ENCODE assay signal across 3 cellular contexts in genomic region chr13:46075811-46076210, GRCh38.
TF ChIP-seq lines count a peak whose summit lies in the region.

No MANE protein-coding gene starts in this region.

TF ChIP-seq in liver, 16 proteins besides CTCF, POLR2A, EP300 and RAD21:
- peak; percentile 48 for TF ChIP-seq ZBTB33 (IDR thresholded peaks at IDR 0.05)
- TF ChIP-seq HNF4G (IDR thresholded peaks at IDR 0.05): peak; percentile 73
- TF ChIP-seq MAX (IDR thresholded peaks at IDR 0.05): peak; percentile 74
- peak; percentile 85 to 87 for TF ChIP-seq RXRA (IDR thresholded peaks at IDR 0.05)
- peak in 1 of 2 donors; percentile 22 for TF ChIP-seq GABPA (IDR thresholded peaks at IDR 0.05 in 1 of 2, conservative IDR thresholded peaks at IDR 0.05 in 1 of 2)
- TF ChIP-seq SP1 (IDR thresholded peaks at IDR 0.05): peak; percentile 89
- TF ChIP-seq FOXA2 (IDR thresholded peaks at IDR 0.05): peak; percentile 67
- TF ChIP-seq HNF4A (conservative IDR thresholded peaks at IDR 0.05): peak; percentile 89 to 90
- peak; percentile 39 to 79 for TF ChIP-seq JUND (IDR thresholded peaks at IDR 0.05)
- peak; percentile 82 for TF ChIP-seq REST (IDR thresholded peaks at IDR 0.05)
- TF ChIP-seq FOXA1 (IDR thresholded peaks at IDR 0.05): peak; percentile 32
- TF ChIP-seq EGR1 (IDR thresholded peaks at IDR 0.05; ENCODE audit: low read depth in 2 of 2): no peak
- TF ChIP-seq NR2F2 (IDR thresholded peaks at IDR 0.05): peak; percentile 76
- peak; percentile 62 for TF ChIP-seq ATF3 (IDR thresholded peaks at IDR 0.05)
- peak; percentile 76 for TF ChIP-seq YY1 (IDR thresholded peaks at IDR 0.05)
- peak; percentile 44 for TF ChIP-seq TAF1 (conservative IDR thresholded peaks at IDR 0.05)
TF ChIP-seq in liver: peak in this region for 15.

TF ChIP-seq in HepG2, 621 proteins besides CTCF, POLR2A, EP300 and RAD21:
- TF ChIP-seq ZNF615 (CRISPR knock-in tag; IDR thresholded peaks at IDR 0.05; ENCODE audit: borderline replicate concordance): no peak
- TF ChIP-seq GTF3A (CRISPR knock-in tag; conservative IDR thresholded peaks at IDR 0.05): no peak
- no peak for TF ChIP-seq SP1 (IDR thresholded peaks at IDR 0.05)
- TF ChIP-seq SP1 (CRISPR knock-in tag; IDR thresholded peaks at IDR 0.05): no peak
- TF ChIP-seq MEIS1 (CRISPR knock-in tag; IDR thresholded peaks at IDR 0.05; ENCODE audit: borderline replicate concordance): no peak
- no peak for TF ChIP-seq ELF4 (CRISPR knock-in tag; IDR thresholded peaks at IDR 0.05; ENCODE audit: borderline replicate concordance)
- TF ChIP-seq MLX (CRISPR knock-in tag; IDR thresholded peaks at IDR 0.05): no peak
- TF ChIP-seq PAWR (CRISPR knock-in tag; IDR thresholded peaks at IDR 0.05; ENCODE audit: borderline replicate concordance): no peak
- no peak for TF ChIP-seq GPN1 (CRISPR knock-in tag; IDR thresholded peaks at IDR 0.05; ENCODE audit: borderline replicate concordance)
- no peak for TF ChIP-seq PHF8 (CRISPR knock-in tag; IDR thresholded peaks at IDR 0.05)
- TF ChIP-seq ZFP62 (CRISPR knock-in tag; IDR thresholded peaks at IDR 0.05): no peak
- no peak for TF ChIP-seq MED1 (CRISPR knock-in tag; IDR thresholded peaks at IDR 0.05)
- TF ChIP-seq HNF4A (CRISPR knock-in tag; IDR thresholded peaks at IDR 0.05): no peak
- TF ChIP-seq ZNF770 (CRISPR knock-in tag; IDR thresholded peaks at IDR 0.05): no peak
- TF ChIP-seq LRRFIP1 (CRISPR knock-in tag; conservative IDR thresholded peaks at IDR 0.05): no peak
- TF ChIP-seq ZNF7 (CRISPR knock-in tag; IDR thresholded peaks at IDR 0.05): no peak
- no peak for TF ChIP-seq U2AF1 (optimal IDR thresholded peaks at IDR 0.05; ENCODE audit: low read depth, low read length)
- TF ChIP-seq ZNF282 (IDR thresholded peaks at IDR 0.05; ENCODE audit: partially characterized antibody): no peak

TF ChIP-seq in GM12891, 5 proteins besides CTCF, POLR2A, EP300 and RAD21:
- TF ChIP-seq TAF1 (IDR thresholded peaks at IDR 0.05; ENCODE audit: low read depth, low read length) (no peak), POU2F2 (IDR thresholded peaks at IDR 0.05; ENCODE audit: low read depth, low read length) (no peak), PAX5 (IDR thresholded peaks at IDR 0.05; ENCODE audit: insufficient read depth, low read length, severe bottlenecking) (no peak), SPI1 (IDR thresholded peaks at IDR 0.05; ENCODE audit: low read depth, low read length) (no peak)
